Comparison of ENCODE assay signal across 1 cellular context in genomic region chr19:15249560-15249874, GRCh38.
TF ChIP-seq lines count a peak whose summit lies in the region.

No MANE protein-coding gene starts in this region.

TF ChIP-seq in WTC11, 78 proteins besides CTCF, POLR2A, EP300 and RAD21 (continued from another document):
- TF ChIP-seq AR (CRISPR knock-in tag; IDR thresholded peaks at IDR 0.05) = no peak
- TF ChIP-seq ETV6 (CRISPR knock-in tag; IDR thresholded peaks at IDR 0.05) = no peak
- no peak for TF ChIP-seq GRHL2 (CRISPR knock-in tag; IDR thresholded peaks at IDR 0.05; ENCODE audit: insufficient replicate concordance, severe bottlenecking)
- no peak for TF ChIP-seq RORB (CRISPR knock-in tag; IDR thresholded peaks at IDR 0.05)
- TF ChIP-seq JAZF1 (CRISPR knock-in tag; IDR thresholded peaks at IDR 0.05) = no peak
- TF ChIP-seq FOXP1 (CRISPR knock-in tag; IDR thresholded peaks at IDR 0.05; ENCODE audit: borderline replicate concordance) = no peak
- no peak for TF ChIP-seq JUN (CRISPR knock-in tag; IDR thresholded peaks at IDR 0.05)
- no peak for TF ChIP-seq CDX4 (CRISPR knock-in tag; IDR thresholded peaks at IDR 0.05; ENCODE audit: borderline replicate concordance)
- TF ChIP-seq ZNF423 (CRISPR knock-in tag; IDR thresholded peaks at IDR 0.05) = no peak
